Comparison of ENCODE assay signal across 24 cellular contexts in the genomic region with DNA sequence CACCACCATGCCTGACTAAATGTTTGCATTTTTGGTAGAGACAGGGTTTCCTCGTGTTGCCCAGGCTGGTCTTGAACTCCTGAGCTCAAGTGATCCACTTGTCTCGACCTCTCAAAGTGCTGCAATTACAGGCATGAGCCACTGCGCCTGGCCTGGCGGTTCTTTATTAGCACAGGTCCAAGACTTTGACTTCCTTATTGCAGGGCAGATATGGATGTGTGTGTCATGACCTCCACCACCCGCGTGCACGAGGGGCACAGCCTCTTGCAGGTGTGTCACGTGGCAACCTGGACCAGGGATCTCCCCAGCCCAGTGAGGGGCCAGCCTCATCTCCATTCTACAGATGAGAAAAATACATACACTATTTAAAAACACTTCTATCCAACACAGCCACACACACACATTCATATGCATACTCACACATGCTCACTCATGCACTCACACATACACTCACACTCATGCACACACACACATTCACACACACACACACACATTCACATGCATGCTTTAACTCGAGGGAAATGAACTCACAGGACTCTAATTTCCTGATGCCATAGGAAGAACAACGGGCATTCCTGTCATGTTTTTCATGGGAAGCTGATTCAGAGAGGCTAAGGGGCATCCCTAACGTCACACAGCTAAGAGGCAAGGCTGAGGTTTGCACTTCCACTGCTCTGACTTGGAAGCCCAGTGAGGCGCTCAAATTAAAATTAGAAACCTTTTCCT. TPM values are rescaled to one million over a fixed set of nuclear protein-coding genes. Genes with fewer than 3 reads are reported as not detected.
DNase-seq lines count a peak whose midpoint lies in the region; ATAC-seq, FAIRE-seq and TF ChIP-seq lines count a peak whose summit lies in the region.
"Had no signal": no experiment of that assay in that cellular context is flagged by ENCODE, and none has a peak within 500 bp of the region (broad histone marks: within the 10 kb centered on the region; RNA-seq: fewer than 3 reads in every experiment).

No MANE protein-coding gene starts in this region.

- WGBS in HepG2 (ENCODE audit: low lambda C conversion rate), result 94% methylated on average over 12 of the region's 12 CpGs

- H3K36me3 ChIP-seq in HepG2 (replicated peaks in 1 of 2; ENCODE audit: control insufficient read depth in 1 of 2, insufficient read depth in 2 of 2, low read length in 2 of 2), result peaks cover 6 to 30% of the 10 kb centered on the region in 2 experiments; a peak in 4 of 5 replicates
- H3K36me3 ChIP-seq: esophagus squamous epithelium, heart right ventricle, sigmoid colon, thoracic aorta had no signal

- no peak overlapping the region for H3K4me3 Mint-ChIP-seq in chondrocyte (ENCODE audit: unreplicated experiment)
- no peak overlapping the region for H3K4me3 Mint-ChIP-seq in stimulated activated memory B cell treated with anti-CD40 and anti-IgM and Interleukin-4, amounts not matched to agents 10 μg/mL and 1 μg/mL and 100 μg/mL, for 72 hours
- H3K4me3 Mint-ChIP-seq: activated CD8-positive, alpha-beta memory T cell treated with anti-CD3 and anti-CD28 coated beads, Interleukin-2, amount 10 ng/mL, durations not matched to agents 7 days and 5 days; dendritic cell treated with granulocyte-macrophage colony-stimulating factor and Interleukin-4, amounts not matched to agents 40 ng/mL and 50 ng/mL, for 4 days; IgD-negative memory B cell had no signal

- intact Hi-C loops in HepG2 (cut with micrococcal nuclease; ENCODE audit: unreplicated experiment), result no loop called here

- H3K36me3 Mint-ChIP-seq in chondrocyte (ENCODE audit: low read depth), result no peaks in the 10 kb centered on the region
- H3K36me3 Mint-ChIP-seq in stimulated activated memory B cell treated with anti-CD40 and anti-IgM and Interleukin-4, amounts not matched to agents 10 μg/mL and 1 μg/mL and 100 μg/mL, for 72 hours, result no peaks in the 10 kb centered on the region
- H3K36me3 Mint-ChIP-seq: IgD-negative memory B cell had no signal

- peaks cover 4% of the 10 kb centered on the region for H3K27me3 Mint-ChIP-seq in chondrocyte (ENCODE audit: low read depth)
- H3K27me3 Mint-ChIP-seq in stimulated activated memory B cell treated with anti-CD40 and anti-IgM and Interleukin-4, amounts not matched to agents 10 μg/mL and 1 μg/mL and 100 μg/mL, for 72 hours, result no peaks in the 10 kb centered on the region
- H3K27me3 Mint-ChIP-seq: activated CD8-positive, alpha-beta memory T cell treated with anti-CD3 and anti-CD28 coated beads, Interleukin-2, amount 10 ng/mL, durations not matched to agents 7 days and 5 days; dendritic cell treated with granulocyte-macrophage colony-stimulating factor and Interleukin-4, amounts not matched to agents 40 ng/mL and 50 ng/mL, for 4 days; IgD-negative memory B cell had no signal

- peak; percentile 83 for FAIRE-seq in HTR-8/SVneo (lab: Jason Lieb, UNC)
- FAIRE-seq in HepG2 (lab: Jason Lieb, UNC), result peak; percentile 50
- FAIRE-seq: D721Med, GM18507 had no signal

- H3K27ac Mint-ChIP-seq in chondrocyte (ENCODE audit: unreplicated experiment), result no peak overlapping the region
- H3K27ac Mint-ChIP-seq in stimulated activated memory B cell treated with anti-CD40 and anti-IgM and Interleukin-4, amounts not matched to agents 10 μg/mL and 1 μg/mL and 100 μg/mL, for 72 hours, result no peak overlapping the region
- H3K27ac Mint-ChIP-seq: activated CD8-positive, alpha-beta memory T cell treated with anti-CD3 and anti-CD28 coated beads, Interleukin-2, amount 10 ng/mL, durations not matched to agents 7 days and 5 days; dendritic cell treated with granulocyte-macrophage colony-stimulating factor and Interleukin-4, amounts not matched to agents 40 ng/mL and 50 ng/mL, for 4 days; IgD-negative memory B cell had no signal

- no peak for TF ChIP-seq POLR2A in HepG2 (IDR thresholded peaks at IDR 0.05; ENCODE audit: insufficient read depth in 1 of 2, low read depth in 2 of 2, low read length in 2 of 2)

- no peaks in the 10 kb centered on the region for H4K20me1 ChIP-seq in HepG2 (ENCODE audit: insufficient read depth, low read length)

- DNase-seq in EH (ENCODE audit: low read depth) (peak; percentile 33), HTR-8/SVneo (ENCODE audit: insufficient read length, low spot score) (no peak), chondrocyte (ENCODE audit: low spot score) (peak; percentile 70), HepG2 (ENCODE audit: low spot score) (no peak), DMS79 (lab: John Stamatoyannopoulos, UW) (no peak)
- DNase-seq: activated CD8-positive, alpha-beta memory T cell treated with anti-CD3 and anti-CD28 coated beads, Interleukin-2, amount 10 ng/mL, durations not matched to agents 7 days and 5 days; activated effector memory CD4-positive, alpha-beta T cell treated with anti-CD3 and anti-CD28 coated beads, Interleukin-2, amount 50 U/mL, for 16 hours; AML-193; esophagus squamous epithelium; heart right ventricle; NCI-H748 treated with DMSO at 0.1 percent for 48 hours; sigmoid colon; stimulated activated CD4-positive, alpha-beta T cell treated with anti-CD3 and anti-CD28 coated beads, Interleukin-4, amount 100 ng/mL, for 1 hour; stimulated activated CD8-positive, alpha-beta memory T cell treated with anti-CD3 and anti-CD28 coated beads, Interleukin-4, amount 100 ng/mL, for 48 hours; WERI-Rb-1 had no signal

- H3K9me3 Mint-ChIP-seq in chondrocyte (ENCODE audit: low read depth), result no peaks in the 10 kb centered on the region
- H3K9me3 Mint-ChIP-seq in stimulated activated memory B cell treated with anti-CD40 and anti-IgM and Interleukin-4, amounts not matched to agents 10 μg/mL and 1 μg/mL and 100 μg/mL, for 72 hours, result no peaks in the 10 kb centered on the region
- H3K9me3 Mint-ChIP-seq: dendritic cell treated with granulocyte-macrophage colony-stimulating factor and Interleukin-4, amounts not matched to agents 40 ng/mL and 50 ng/mL, for 4 days; IgD-negative memory B cell had no signal

- TF ChIP-seq EP300 in HepG2 (IDR thresholded peaks at IDR 0.05; ENCODE audit: low read depth in 2 of 2, low read length in 2 of 2), result no peak
- TF ChIP-seq EP300 in HepG2 (CRISPR knock-in tag; IDR thresholded peaks at IDR 0.05; ENCODE audit: borderline replicate concordance), result no peak

- no peak for TF ChIP-seq RAD21 in HepG2 (CRISPR knock-in tag; IDR thresholded peaks at IDR 0.05)

- ATAC-seq in HepG2 (no peak), GM19035 (IDR thresholded peaks at IDR 0.05; ENCODE audit: unreplicated experiment) (no peak), GM18870 (IDR thresholded peaks at IDR 0.05; ENCODE audit: unreplicated experiment) (no peak)
- no peak for ATAC-seq in stimulated activated memory B cell treated with anti-CD40 and anti-IgM and Interleukin-4, amounts not matched to agents 10 μg/mL and 1 μg/mL and 100 μg/mL, for 72 hours
- ATAC-seq: activated CD8-positive, alpha-beta memory T cell treated with anti-CD3 and anti-CD28 coated beads, Interleukin-2, amount 10 ng/mL, durations not matched to agents 7 days and 5 days had no signal

- no peak overlapping the region for H3K4me3 ChIP-seq in HepG2 (replicated peaks in 1 of 3; ENCODE audit: insufficient read depth in 1 of 3, low read depth in 2 of 3, low read length in 3 of 3)
- H3K4me3 ChIP-seq: esophagus squamous epithelium, heart right ventricle, sigmoid colon, thoracic aorta had no signal

- H3K27me3 ChIP-seq in HepG2 (ENCODE audit: control insufficient read depth in 1 of 2, insufficient read depth in 2 of 2, low read length in 2 of 2), result no peaks in the 10 kb centered on the region
- H3K27me3 ChIP-seq: esophagus squamous epithelium, heart right ventricle, sigmoid colon had no signal

- H3K4me1 Mint-ChIP-seq in chondrocyte (ENCODE audit: low read depth), result no peaks in the 10 kb centered on the region
- peaks cover 17% of the 10 kb centered on the region for H3K4me1 Mint-ChIP-seq in stimulated activated memory B cell treated with anti-CD40 and anti-IgM and Interleukin-4, amounts not matched to agents 10 μg/mL and 1 μg/mL and 100 μg/mL, for 72 hours

- POLR2A ChIA-PET in HepG2 (lab: Yijun Ruan, JAX), result no interaction called here

- H3K9me3 ChIP-seq in HepG2 (ENCODE audit: low read length), result no peaks in the 10 kb centered on the region
- H3K9me3 ChIP-seq: esophagus squamous epithelium, heart right ventricle, sigmoid colon, thoracic aorta had no signal

- no peak overlapping the region for H3K9ac ChIP-seq in HepG2 (ENCODE audit: insufficient read depth, low read depth, low read length)

- H3K4me1 ChIP-seq in HepG2 (ENCODE audit: insufficient read depth, low read length), result no peaks in the 10 kb centered on the region
- H3K4me1 ChIP-seq: sigmoid colon had no signal

- BruUV-seq in HepG2 (replicated peaks; lab: Mats Ljungman, UMichigan), result no TSS peak

- no peak overlapping the region for H3K27ac ChIP-seq in HepG2 (ENCODE audit: extremely low read length, insufficient read depth, low read length)
- H3K27ac ChIP-seq: esophagus squamous epithelium, heart right ventricle, RWPE1, sigmoid colon, thoracic aorta, WERI-Rb-1 had no signal

- TF ChIP-seq CTCF in chondrocyte (IDR thresholded peaks at IDR 0.05) (no peak), HepG2 (CRISPR knock-in tag; IDR thresholded peaks at IDR 0.05) (no peak)

- no peak overlapping the region for H3K4me2 ChIP-seq in HepG2 (ENCODE audit: low read depth, low read length)

- CTCF ChIA-PET in HepG2 (lab: Yijun Ruan, JAX; ENCODE audit: low intra/inter-chr PET ratio, low total read pairs), result no interaction called here

- in situ Hi-C loops in HepG2 (cut with HindIII; ENCODE audit: extremely low pct_ligation_motif_present, low pct_unique_long_range_greater_than_20kb), result no loop called here

- H2AFZ ChIP-seq in HepG2 (ENCODE audit: low read length), result no peak overlapping the region

- no peaks in the 10 kb centered on the region for H3K79me2 ChIP-seq in HepG2 (ENCODE audit: insufficient read depth, low read length)

RNA-seq across cellular contexts. Expression of a gene that starts 38.8 kb away (rescaled TPM):
- 25.7 to 48.3 TPM (median 26.0 TPM) in 3 replicates for total RNA-seq in chondrocyte
- 150 and 191 TPM in 2 replicates for total RNA-seq in HepG2 (2016; rRNA removed; fragmentation: Illumina TruSeq; extraction: Trizol)
- 37.8 and 48.5 TPM in 2 replicates for total RNA-seq in HepG2 (2016; cell fraction: cytosol; rRNA removed; fragmentation: Illumina TruSeq; extraction: Trizol; ENCODE audit: low read depth)
- 147 and 157 TPM in 2 replicates for total RNA-seq in HepG2 (2016; cell fraction: insoluble cytoplasmic fraction; rRNA removed; fragmentation: Illumina TruSeq; extraction: Trizol)
- 80.6 and 88.9 TPM in 2 replicates for total RNA-seq in HepG2 (2016; cell fraction: membrane; rRNA removed; fragmentation: Illumina TruSeq; extraction: Trizol)
- 128 and 140 TPM in 2 replicates for total RNA-seq in HepG2 (2016; cell fraction: nucleus; rRNA removed; fragmentation: Illumina TruSeq; extraction: Trizol)
- polyA plus RNA-seq in HepG2 (2011; rRNA removed), result 15.2 and 31.3 TPM in 2 replicates
- polyA plus RNA-seq in HepG2 (2011; cell fraction: cytosol; rRNA removed), result 16.4 and 33.9 TPM in 2 replicates
- 56.9 and 85.9 TPM in 2 replicates for polyA plus RNA-seq in HepG2 (2011; cell fraction: nucleus; rRNA removed)
- 28.1 and 60.7 TPM in 2 replicates for polyA plus RNA-seq in HepG2 (2012)
- 43.8 and 46.7 TPM in 2 replicates for polyA plus RNA-seq in HepG2 (2016; cell fraction: cytosol; fragmentation: Illumina TruSeq; extraction: Trizol; ENCODE audit: low read depth)
- 194 and 228 TPM in 2 replicates for polyA plus RNA-seq in HepG2 (2016; cell fraction: insoluble cytoplasmic fraction; fragmentation: Illumina TruSeq; extraction: Trizol; ENCODE audit: low read depth)
- polyA plus RNA-seq in HepG2 (2016; cell fraction: membrane; fragmentation: Illumina TruSeq; extraction: Trizol; ENCODE audit: low read depth), result 51.9 and 53.7 TPM in 2 replicates
- 138 and 141 TPM in 2 replicates for polyA plus RNA-seq in HepG2 (2016; cell fraction: nucleus; fragmentation: Illumina TruSeq; extraction: Trizol; ENCODE audit: insufficient read depth, low read depth)
- polyA minus RNA-seq in HepG2 (2011; rRNA and poly(A)+ RNA removed; ENCODE audit: low replicate concordance), result 59.0 and 93.0 TPM in 2 replicates
- polyA minus RNA-seq in HepG2 (2011; cell fraction: cytosol; rRNA and poly(A)+ RNA removed), result 42.2 and 50.2 TPM in 2 replicates
- polyA minus RNA-seq in HepG2 (2011; cell fraction: nucleus; rRNA and poly(A)+ RNA removed), result 47.4 and 63.0 TPM in 2 replicates

Comparison
In these comparisons a context has a peak if more than half of its experiments do, and no peak if none do; other contexts are left out.
1. DNase-seq: peak in EH (single experiment) and chondrocyte (single experiment); none in HTR-8/SVneo (single experiment), HepG2 (single experiment) and DMS79 (single experiment).